In the genomic region with DNA sequence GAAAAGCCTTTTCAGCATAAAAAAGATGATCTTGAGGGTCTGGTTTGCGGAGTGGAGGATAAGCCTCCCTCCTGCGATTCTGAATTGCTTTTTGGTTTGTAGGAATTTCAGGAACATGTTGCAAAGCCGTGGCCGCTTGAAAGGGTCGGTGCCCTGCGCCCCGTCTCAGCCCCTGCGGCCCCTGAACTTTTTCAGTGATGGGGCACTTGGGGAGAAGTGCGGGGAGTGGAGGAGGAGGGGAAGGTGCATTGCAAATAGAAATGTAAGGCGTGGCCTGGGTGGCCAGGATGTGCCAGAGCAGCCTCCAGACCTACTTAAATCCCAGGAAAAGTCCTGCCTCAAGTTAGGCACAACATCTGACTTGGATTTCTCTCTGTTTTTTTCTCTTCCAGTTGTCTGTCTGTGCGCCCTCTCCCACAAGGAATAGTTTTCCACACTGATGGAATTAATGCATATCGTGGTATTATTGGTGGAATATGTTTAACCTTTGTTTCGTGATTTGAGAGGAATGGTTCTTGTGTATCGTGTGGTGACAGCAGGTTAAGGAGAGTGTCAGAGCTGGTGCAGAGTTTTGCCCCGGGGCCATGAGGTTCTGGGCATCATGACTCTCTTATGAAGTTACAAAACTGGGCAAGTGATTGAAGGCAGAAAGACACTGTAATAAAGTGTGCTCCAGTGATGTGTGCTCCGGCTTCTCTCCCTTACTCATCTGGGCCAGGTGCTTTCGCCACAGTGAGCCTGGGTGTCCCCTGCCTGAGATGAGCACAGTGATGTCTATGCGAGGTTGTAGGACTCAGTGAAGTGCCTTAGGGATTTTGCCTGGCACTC, we compare ENCODE assay signal across 8 cellular contexts.
DNase-seq lines count a peak whose midpoint lies in the region; ATAC-seq and TF ChIP-seq lines count a peak whose summit lies in the region.

No MANE protein-coding gene starts in this region.

- H3K9ac ChIP-seq in PC-3 (ENCODE audit: low read length): peak overlapping the region; percentile 68; the same call in 1 of the 2 replicates

- TF ChIP-seq EP300 in ovary (IDR thresholded peaks at IDR 0.05): no peak

- CTCF ChIA-PET in PC-3 (lab: Charles Lee): interaction anchor here (0.7 kb wide), 1 partner anchor 67 kb away, joined by 3 read pairs; no protein-coding TSS in a partner anchor

- peak overlapping the region; percentile 84; the same call in 1 of the 2 replicates for H3K4me3 ChIP-seq in PC-3 (ENCODE audit: low read length)
- H3K4me3 ChIP-seq in epithelial cell of esophagus (ENCODE audit: low read length): peak overlapping the region; percentile 58
- peak overlapping the region; percentile 54 for H3K4me3 ChIP-seq in ovary

- H3K4me2 ChIP-seq in PC-3 (ENCODE audit: low read length): peak overlapping the region; percentile 100

- no peaks in the 10 kb centered on the region for H3K9me2 ChIP-seq in PC-3 (replicated peaks; ENCODE audit: low read length)

- DNase-seq in COLO668 (lab: John Stamatoyannopoulos, UW; ENCODE audit: unreplicated experiment): peak; percentile 24
- DNase-seq in PC-3: peak; percentile 33
- DNase-seq in epithelial cell of esophagus (ENCODE audit: low read depth): peak; percentile 80
- peak in 1 of 5 donors; percentile 49 for DNase-seq in ovary
- DNase-seq in NCI-H2171 (lab: John Stamatoyannopoulos, UW): no peak
- no peak for DNase-seq in MV-4-11 (lab: John Stamatoyannopoulos, UW)

- H3K79me2 ChIP-seq in PC-3 (ENCODE audit: low read length): peaks cover 17% of the 10 kb centered on the region; the same call in 1 of the 2 replicates

- H3K27ac ChIP-seq in PC-3 (ENCODE audit: low read length): peak overlapping the region; percentile 38
- peak overlapping the region in 1 of 2 donors; percentile 94 for H3K27ac ChIP-seq in ovary

- TF ChIP-seq CTCF in PC-3 (conservative IDR thresholded peaks at IDR 0.05; ENCODE audit: low read depth, low read length) (no peak), epithelial cell of esophagus (IDR thresholded peaks at IDR 0.05; ENCODE audit: insufficient read depth, low read depth, low read length, missing control alignments) (no peak), ovary (IDR thresholded peaks at IDR 0.05) (no peak)

- H3K27me3 ChIP-seq in PC-3 (ENCODE audit: low read length) (no peaks in the 10 kb centered on the region), ovary (no peaks in the 10 kb centered on the region)

- H3K4me1 ChIP-seq in PC-3 (ENCODE audit: insufficient read depth, low read length) (peaks cover 75% of the 10 kb centered on the region), ovary (ENCODE audit: insufficient read depth) (peaks cover 37% of the 10 kb centered on the region)

- H2AFZ ChIP-seq in PC-3 (ENCODE audit: low read length): peak overlapping the region; percentile 89

- 49 to 53% (median 50%) methylated on average over 18 of the region's 18 CpGs for WGBS in ovary, 3 donors

- H3K9me3 ChIP-seq in PC-3 (ENCODE audit: low read length) (no peaks in the 10 kb centered on the region), ovary (no peaks in the 10 kb centered on the region)

- peaks cover 9% of the 10 kb centered on the region for H3F3A ChIP-seq in PC-3 (ENCODE audit: low read length, unreplicated experiment)

- no peaks in the 10 kb centered on the region for H3K36me3 ChIP-seq in PC-3 (ENCODE audit: low read depth, low read length)
- no peaks in the 10 kb centered on the region for H3K36me3 ChIP-seq in ovary

- no peak for TF ChIP-seq POLR2A in ovary (IDR thresholded peaks at IDR 0.05)

- POLR2A ChIA-PET in PC-3 (lab: Charles Lee; ENCODE audit: unreplicated experiment): interaction anchor here (0.6 kb wide), 2 partner anchors 61 to 205 kb away, joined by 3 to 7 read pairs; no protein-coding TSS in a partner anchor

- ATAC-seq in PC-3 (no peak), GM21367 (IDR thresholded peaks at IDR 0.05; ENCODE audit: unreplicated experiment) (no peak), HG02571 (IDR thresholded peaks at IDR 0.05; ENCODE audit: unreplicated experiment) (no peak)

- no peaks in the 10 kb centered on the region for H4K20me1 ChIP-seq in PC-3 (ENCODE audit: low read length)

- intact Hi-C loops in PC-3 (cut with micrococcal nuclease) (loop anchor here (1.0 kb wide), 1 partner anchor 206 kb away; a partner anchor contains a TSS), ovary (cut with DNase I) (no loop called here)

- BruUV-seq in PC-3 (replicated peaks; lab: Mats Ljungman, UMichigan): no TSS peak

Comparison
In these comparisons a context has a peak if more than half of its experiments do, and no peak if none do; other contexts are left out.
1. DNase-seq: peak in COLO668 (single experiment), PC-3 (single experiment) and epithelial cell of esophagus (single experiment); none in NCI-H2171 (single experiment) and MV-4-11 (single experiment).
2. Peak in every context shown above with its lines, with median percentiles within 50 percentile points of each other: H3K4me3 ChIP-seq.